ENCODE assay signal across 23 cellular contexts in the genomic region with DNA sequence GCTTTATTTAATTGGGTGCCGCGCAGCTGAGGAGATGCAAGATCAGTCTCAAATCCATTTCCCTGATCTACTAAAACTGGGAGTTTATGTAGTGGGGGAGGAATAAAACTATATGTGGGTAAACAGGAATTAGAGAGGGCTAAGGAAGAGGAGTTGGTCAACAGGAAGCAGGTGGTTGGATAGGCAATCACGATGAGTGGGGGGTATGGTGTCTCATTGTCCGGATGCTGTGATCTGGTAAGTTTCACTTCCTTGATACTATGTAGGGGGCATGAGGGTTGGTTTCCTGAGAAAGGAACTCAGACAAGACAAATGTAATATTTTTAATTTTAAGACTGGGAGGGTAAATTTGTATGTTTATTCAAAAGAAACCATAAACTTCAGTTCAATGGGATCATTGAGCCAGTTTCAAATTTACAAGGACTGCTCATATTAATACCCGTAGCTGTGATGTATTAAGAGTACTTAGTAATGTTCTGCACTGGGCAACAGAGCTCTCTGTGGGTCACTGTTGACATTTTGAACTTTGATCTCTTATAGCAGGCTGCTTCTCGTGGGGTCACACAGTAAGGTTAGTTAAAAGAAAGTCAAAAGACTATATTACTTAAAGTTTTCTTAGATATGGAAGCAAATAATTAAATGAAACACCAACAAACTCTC.
A peak's percentile ranks its signal among the peaks of the same experiment; 100 is the strongest.
DNase-seq lines count a peak whose midpoint lies in the region; ATAC-seq and TF ChIP-seq lines count a peak whose summit lies in the region.
"Had no signal": no experiment of that assay in that cellular context is flagged by ENCODE, and none has a peak within 500 bp of the region (broad histone marks: within the 10 kb centered on the region; RNA-seq: fewer than 3 reads in every experiment).

No MANE protein-coding gene starts in this region.

- CTCF ChIA-PET in activated B cell treated with CpG ODN at 0.5 μM for 24 hours (lab: Charles Lee): no interaction called here

- no peak overlapping the region for H3K4me3 Mint-ChIP-seq in activated B cell treated with CpG ODN at 0.5 μM for 24 hours
- H3K4me3 Mint-ChIP-seq in type B pancreatic cell: no peak overlapping the region
- H3K4me3 Mint-ChIP-seq: activated CD4-positive, alpha-beta memory T cell treated with anti-CD3 and anti-CD28 coated beads, Interleukin-2, amount 10 ng/mL, durations not matched to agents 7 days and 5 days; activated T-cell treated with anti-CD3 and anti-CD28 coated beads, Interleukin-2, amount 50 U/mL, for 24 hours; CD8-positive, alpha-beta memory T cell had no signal

- H3K36me3 Mint-ChIP-seq in activated B cell treated with CpG ODN at 0.5 μM for 24 hours (ENCODE audit: low read depth) (no peaks in the 10 kb centered on the region), type B pancreatic cell (no peaks in the 10 kb centered on the region)
- H3K36me3 Mint-ChIP-seq: CD8-positive, alpha-beta memory T cell had no signal

- H3K4me1 Mint-ChIP-seq in activated B cell treated with CpG ODN at 0.5 μM for 24 hours (peaks cover 18% of the 10 kb centered on the region), type B pancreatic cell (ENCODE audit: unreplicated experiment) (no peaks in the 10 kb centered on the region)
- H3K4me1 Mint-ChIP-seq: activated CD4-positive, alpha-beta memory T cell treated with anti-CD3 and anti-CD28 coated beads, Interleukin-2, amount 10 ng/mL, durations not matched to agents 7 days and 5 days; CD8-positive, alpha-beta memory T cell had no signal

- H3K9me3 Mint-ChIP-seq in activated B cell treated with CpG ODN at 0.5 μM for 24 hours (peaks cover 12% of the 10 kb centered on the region), type B pancreatic cell (no peaks in the 10 kb centered on the region)

- ATAC-seq in activated B cell treated with CpG ODN at 0.5 μM for 24 hours (ENCODE audit: low read depth) (peak; percentile 57), HG03565 (IDR thresholded peaks at IDR 0.05; ENCODE audit: unreplicated experiment) (no peak), HG03159 (IDR thresholded peaks at IDR 0.05; ENCODE audit: unreplicated experiment) (no peak)
- ATAC-seq: activated naive CD4-positive, alpha-beta T cell treated with anti-CD3 and anti-CD28 coated beads, Interleukin-2, amount 50 U/mL, for 72 hours; esophagus mucosa; gastroesophageal sphincter; right cardiac atrium; Right ventricle myocardium inferior had no signal

- POLR2A ChIA-PET in activated B cell treated with CpG ODN at 0.5 μM for 24 hours (lab: Charles Lee): no interaction called here

- DNase-seq in DMS53 treated with DMSO at 0.1 percent for 48 hours (lab: John Stamatoyannopoulos, UW; ENCODE audit: unreplicated experiment) (peak; percentile 80), KBM-7 (peak; percentile 55), NCI-H748 (lab: John Stamatoyannopoulos, UW; ENCODE audit: unreplicated experiment) (peak; percentile 79), activated B cell treated with CpG ODN at 0.5 μM for 24 hours (no peak), H4 (ENCODE audit: low spot score) (no peak), type B pancreatic cell (ENCODE audit: extremely low spot score, unreplicated experiment) (no peak)
- DNase-seq: activated CD4-positive, alpha-beta memory T cell treated with anti-CD3 and anti-CD28 coated beads, Interleukin-2, amount 10 ng/mL, durations not matched to agents 7 days and 5 days; activated T-cell treated with anti-CD3 and anti-CD28 coated beads, Interleukin-2, amount 50 U/mL, for 24 hours; CD8-positive, alpha-beta memory T cell; cerebellar nuclear complex; effector CD4-positive, alpha-beta T cell; H7; mammary epithelial cell; NCI-H1105 treated with DMSO at 0.1 percent for 48 hours; right cardiac atrium; stimulated activated CD4-positive, alpha-beta T cell treated with anti-CD3 and anti-CD28 coated beads, Interleukin-15, amount 100 ng/mL, for 24 hours; T-helper 1 cell had no signal

- peak overlapping the region; percentile 63 for H3K27ac Mint-ChIP-seq in activated B cell treated with CpG ODN at 0.5 μM for 24 hours
- no peak overlapping the region for H3K27ac Mint-ChIP-seq in type B pancreatic cell
- H3K27ac Mint-ChIP-seq: activated CD4-positive, alpha-beta memory T cell treated with anti-CD3 and anti-CD28 coated beads, Interleukin-2, amount 10 ng/mL, durations not matched to agents 7 days and 5 days; activated naive CD4-positive, alpha-beta T cell treated with anti-CD3 and anti-CD28 coated beads, Interleukin-2, amount 50 U/mL, for 72 hours; activated T-cell treated with anti-CD3 and anti-CD28 coated beads, Interleukin-2, amount 50 U/mL, for 24 hours; CD8-positive, alpha-beta memory T cell had no signal

- H3K27me3 Mint-ChIP-seq in activated B cell treated with CpG ODN at 0.5 μM for 24 hours (no peaks in the 10 kb centered on the region), type B pancreatic cell (no peaks in the 10 kb centered on the region)
- H3K27me3 Mint-ChIP-seq: activated CD4-positive, alpha-beta memory T cell treated with anti-CD3 and anti-CD28 coated beads, Interleukin-2, amount 10 ng/mL, durations not matched to agents 7 days and 5 days; activated T-cell treated with anti-CD3 and anti-CD28 coated beads, Interleukin-2, amount 50 U/mL, for 24 hours had no signal

- TF ChIP-seq CTCF in activated B cell treated with CpG ODN at 0.5 μM for 24 hours (IDR thresholded peaks at IDR 0.05) (no peak), type B pancreatic cell (conservative IDR thresholded peaks at IDR 0.05) (no peak)

- in situ Hi-C loops in KBM-7 (cut with MboI; ENCODE audit: low pct_unique_long_range_greater_than_20kb, low sequenced_read_pairs): no loop called here

- intact Hi-C loops in activated B cell treated with CpG ODN at 0.5 μM for 24 hours (cut with micrococcal nuclease): no loop called here

Comparison
In these comparisons a context has a peak if more than half of its experiments do, and no peak if none do; other contexts are left out.
1. DNase-seq: peak in DMS53 treated with DMSO at 0.1 percent for 48 hours (single experiment), KBM-7 (single experiment) and NCI-H748 (single experiment); none in activated B cell treated with CpG ODN at 0.5 μM for 24 hours (single experiment), H4 (single experiment) and type B pancreatic cell (single experiment).